In genomic region chr10:58335306-58336005, GRCh38 we compare ENCODE assay signal across 8 cellular contexts. TPM values are rescaled to one million over a fixed set of nuclear protein-coding genes. Genes with fewer than 3 reads are reported as not detected.
DNase-seq lines count a peak whose midpoint lies in the region; ATAC-seq, FAIRE-seq and TF ChIP-seq lines count a peak whose summit lies in the region.

No MANE protein-coding gene starts in this region.

- H2AK5ac ChIP-seq in mesenchymal stem cell (ENCODE audit: low read length, severe bottlenecking) = no peak overlapping the region

- H2BK15ac ChIP-seq in mesenchymal stem cell (ENCODE audit: low read depth, poor library complexity, severe bottlenecking) = no peak overlapping the region

- peak overlapping the region; percentile 43 to 95 for H3K14ac ChIP-seq in mesenchymal stem cell (ENCODE audit: low read length in 2 of 2)

- peak overlapping the region; percentile 95 to 96 for H3K23ac ChIP-seq in mesenchymal stem cell (ENCODE audit: low read length in 2 of 2)

- H4K8ac ChIP-seq in mesenchymal stem cell (ENCODE audit: low read length) = peak overlapping the region; percentile 71

- peak overlapping the region; percentile 99 for H2AFZ ChIP-seq in mesenchymal stem cell (ENCODE audit: low read depth, low read length)

- peak overlapping the region in 1 of 2 experiments; percentile 69 for H2BK12ac ChIP-seq in mesenchymal stem cell (ENCODE audit: low read length in 2 of 2)

- peak; percentile 41 for ATAC-seq in GM19463 (IDR thresholded peaks at IDR 0.05; ENCODE audit: unreplicated experiment)
- ATAC-seq in HG03469 (IDR thresholded peaks at IDR 0.05; ENCODE audit: unreplicated experiment) = peak; percentile 17

- no peak for FAIRE-seq in D721Med (lab: Jason Lieb, UNC)

- 3% methylated on average over 36 of the region's 37 CpGs for WGBS in mesenchymal stem cell
- WGBS in tibial nerve, 2 donors = 3 to 4% methylated on average over 31 to 37 of the region's 37 CpGs

- peak overlapping the region; percentile 81 for H3K27ac ChIP-seq in WERI-Rb-1
- no peak overlapping the region for H3K27ac ChIP-seq in mesenchymal stem cell (ENCODE audit: low read length, poor library complexity, severe bottlenecking)
- peak overlapping the region; percentile 62 to 88 (median 85) for H3K27ac ChIP-seq in tibial nerve

- H3K36me3 ChIP-seq in WERI-Rb-1 (no peaks in the 10 kb centered on the region), endocrine pancreas (ENCODE audit: control insufficient read depth, insufficient read depth, low read length) (no peaks in the 10 kb centered on the region), mesenchymal stem cell (ENCODE audit: control insufficient read depth in 1 of 2, insufficient read depth in 2 of 2, low read depth in 1 of 2, low read length in 2 of 2) (no peaks in the 10 kb centered on the region), tibial nerve (no peaks in the 10 kb centered on the region)

- no peak for TF ChIP-seq POLR2A in tibial nerve (IDR thresholded peaks at IDR 0.05)

- peaks cover 11% of the 10 kb centered on the region for H3K4me1 ChIP-seq in endocrine pancreas (ENCODE audit: control insufficient read depth, insufficient read depth, low read length)
- H3K4me1 ChIP-seq in mesenchymal stem cell (ENCODE audit: control insufficient read depth, insufficient read depth, low read depth, low read length) = peaks cover 2% of the 10 kb centered on the region
- peaks cover 0 to 32% (median 9%) of the 10 kb centered on the region in 4 donors for H3K4me1 ChIP-seq in tibial nerve

- no peaks in the 10 kb centered on the region for H3K9me3 ChIP-seq in WERI-Rb-1 (ENCODE audit: severe bottlenecking)
- no peaks in the 10 kb centered on the region for H3K9me3 ChIP-seq in endocrine pancreas (ENCODE audit: control insufficient read depth, low read length)
- no peaks in the 10 kb centered on the region for H3K9me3 ChIP-seq in mesenchymal stem cell (ENCODE audit: control insufficient read depth, low read length)
- H3K9me3 ChIP-seq in tibial nerve = no peaks in the 10 kb centered on the region

- peak; percentile 47 for DNase-seq in Caki2 (ENCODE audit: low read depth)
- peak; percentile 34 for DNase-seq in WERI-Rb-1
- peak; percentile 58 for DNase-seq in mesenchymal stem cell
- DNase-seq in tibial nerve (ENCODE audit: low spot score in 2 of 2) = peak in 1 of 2 donors; percentile 13
- DNase-seq in D721Med (ENCODE audit: insufficient read length, low spot score) = no peak

- no peak for TF ChIP-seq CTCF in WERI-Rb-1 (IDR thresholded peaks at IDR 0.05; ENCODE audit: low read depth, low read length)
- no peak for TF ChIP-seq CTCF in tibial nerve (IDR thresholded peaks at IDR 0.05)
- TF ChIP-seq CTCF in D721Med (IDR thresholded peaks at IDR 0.05; ENCODE audit: insufficient read depth, missing control alignments) = no peak

- in situ Hi-C loops in Caki2 (cut with HindIII; ENCODE audit: low pct_unique_long_range_greater_than_20kb, low sequenced_read_pairs) = no loop called here

- H3K27me3 ChIP-seq in WERI-Rb-1 (ENCODE audit: insufficient read depth, low read depth, severe bottlenecking) = no peaks in the 10 kb centered on the region
- H3K27me3 ChIP-seq in endocrine pancreas (ENCODE audit: control insufficient read depth, insufficient read depth, low read length) = no peaks in the 10 kb centered on the region
- peaks cover 0 to 5% of the 10 kb centered on the region in 2 experiments for H3K27me3 ChIP-seq in mesenchymal stem cell (ENCODE audit: control insufficient read depth in 1 of 2, insufficient read depth in 1 of 2, low read length in 2 of 2)
- no peaks in the 10 kb centered on the region for H3K27me3 ChIP-seq in tibial nerve

- H3K4me3 ChIP-seq in WERI-Rb-1 (ENCODE audit: low read depth, low read length) (peak overlapping the region; percentile 85), endocrine pancreas (ENCODE audit: control insufficient read depth, insufficient read depth, low read length) (peak overlapping the region; percentile 96), mesenchymal stem cell (ENCODE audit: insufficient read depth in 1 of 2, low read depth in 1 of 2, low read length in 2 of 2) (peak overlapping the region; percentile 91 to 98), tibial nerve (peak overlapping the region; percentile 75 to 95 (median 84))

- peak overlapping the region; percentile 95 to 97 for H3K18ac ChIP-seq in mesenchymal stem cell (ENCODE audit: low read depth in 1 of 2, low read length in 2 of 2)

- H3K79me1 ChIP-seq in mesenchymal stem cell (replicated peaks; ENCODE audit: low read length, poor library complexity, severe bottlenecking) = peaks cover 14% of the 10 kb centered on the region

- peak overlapping the region; percentile 91 for H3K9ac ChIP-seq in endocrine pancreas (ENCODE audit: control insufficient read depth, insufficient read depth, low read length)
- H3K9ac ChIP-seq in mesenchymal stem cell (ENCODE audit: low read length) = peak overlapping the region; percentile 92

- H3K4me2 ChIP-seq in mesenchymal stem cell (ENCODE audit: low read length, poor library complexity, severe bottlenecking) = peak overlapping the region; percentile 92

- TF ChIP-seq EP300 in tibial nerve (IDR thresholded peaks at IDR 0.05) = no peak

- peak overlapping the region; percentile 29 for H4K91ac ChIP-seq in mesenchymal stem cell (ENCODE audit: low read length)

- H3K4ac ChIP-seq in mesenchymal stem cell (ENCODE audit: low read depth in 1 of 2, low read length in 2 of 2) = peak overlapping the region; percentile 54 to 88

- peak overlapping the region; percentile 74 for H2BK120ac ChIP-seq in mesenchymal stem cell (ENCODE audit: low read depth, low read length)

- no peak overlapping the region for H2BK5ac ChIP-seq in mesenchymal stem cell (ENCODE audit: low read depth, low read length, poor library complexity, severe bottlenecking)

RNA-seq across cellular contexts. Expression of gene UBE2D1, which starts 0.7 kb away (rescaled TPM):
- total RNA-seq in Caki2 (2014; rRNA removed; shearing (Covaris generic); ENCODE audit: low replicate concordance) = 13.1 and 18.2 TPM in 2 replicates
- polyA plus RNA-seq in mesenchymal stem cell (2013, experiment 1 of 2) = 20.7 TPM
- 24.4 TPM for polyA plus RNA-seq in mesenchymal stem cell (2013, experiment 2 of 2)
- 10 to 100 TPM in 2 of 4 donors, 1 to 10 TPM in 2; 9.3 to 22.5 (median 12.9) TPM for total RNA-seq in tibial nerve

RNA-seq across cellular contexts. Expression of gene TFAM, which starts 49.8 kb away (rescaled TPM):
- 24.2 and 39.6 TPM in 2 replicates for total RNA-seq in Caki2 (2014; rRNA removed; shearing (Covaris generic); ENCODE audit: low replicate concordance)
- polyA plus RNA-seq in mesenchymal stem cell (2013, experiment 1 of 2) = 24.4 TPM
- polyA plus RNA-seq in mesenchymal stem cell (2013, experiment 2 of 2) = 23.2 TPM
- 10 to 100 TPM in 3 of 4 donors, 1 to 10 TPM in 1; 9.6 to 35.6 (median 13.8) TPM for total RNA-seq in tibial nerve
